In the genomic region with DNA sequence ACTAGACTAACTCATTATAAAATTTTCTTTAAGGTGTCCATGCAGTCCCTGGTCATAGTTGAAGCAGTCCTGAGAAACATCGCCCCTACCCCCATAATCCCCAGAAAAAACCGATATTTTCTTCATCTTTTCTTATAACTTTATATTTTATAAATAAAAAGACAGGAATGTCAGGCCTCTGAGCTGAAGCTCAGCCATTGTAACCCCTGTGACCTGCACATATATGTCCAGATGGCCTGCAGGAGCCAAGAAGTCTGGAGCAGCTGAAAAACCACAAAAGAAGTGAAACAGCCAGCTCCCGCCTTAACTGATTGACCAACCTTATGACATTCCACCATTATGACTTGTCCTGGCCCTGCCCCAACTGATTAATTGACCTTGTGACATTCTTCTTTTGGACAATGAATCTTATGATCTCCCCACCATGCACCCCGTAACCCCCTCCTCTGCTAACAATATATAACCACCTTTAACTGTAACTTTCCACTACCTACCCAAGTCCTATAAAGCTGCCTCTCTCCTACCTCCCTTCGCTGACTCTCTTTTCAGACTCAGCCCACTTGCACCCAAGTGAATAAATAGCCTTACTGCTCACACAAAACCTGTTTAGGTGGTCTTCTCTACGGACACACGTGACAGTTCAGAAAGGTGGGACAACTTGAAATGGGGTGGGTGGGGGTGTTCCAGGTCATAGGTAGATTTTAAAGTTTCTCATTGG, we compare ENCODE assay signal across 1 cellular context.
TF ChIP-seq lines count a peak whose summit lies in the region.

No MANE protein-coding gene starts in this region.

TF ChIP-seq in K562, 482 proteins besides CTCF, POLR2A, EP300 and RAD21 (continued from another document):
- TF ChIP-seq, protein P1, sequence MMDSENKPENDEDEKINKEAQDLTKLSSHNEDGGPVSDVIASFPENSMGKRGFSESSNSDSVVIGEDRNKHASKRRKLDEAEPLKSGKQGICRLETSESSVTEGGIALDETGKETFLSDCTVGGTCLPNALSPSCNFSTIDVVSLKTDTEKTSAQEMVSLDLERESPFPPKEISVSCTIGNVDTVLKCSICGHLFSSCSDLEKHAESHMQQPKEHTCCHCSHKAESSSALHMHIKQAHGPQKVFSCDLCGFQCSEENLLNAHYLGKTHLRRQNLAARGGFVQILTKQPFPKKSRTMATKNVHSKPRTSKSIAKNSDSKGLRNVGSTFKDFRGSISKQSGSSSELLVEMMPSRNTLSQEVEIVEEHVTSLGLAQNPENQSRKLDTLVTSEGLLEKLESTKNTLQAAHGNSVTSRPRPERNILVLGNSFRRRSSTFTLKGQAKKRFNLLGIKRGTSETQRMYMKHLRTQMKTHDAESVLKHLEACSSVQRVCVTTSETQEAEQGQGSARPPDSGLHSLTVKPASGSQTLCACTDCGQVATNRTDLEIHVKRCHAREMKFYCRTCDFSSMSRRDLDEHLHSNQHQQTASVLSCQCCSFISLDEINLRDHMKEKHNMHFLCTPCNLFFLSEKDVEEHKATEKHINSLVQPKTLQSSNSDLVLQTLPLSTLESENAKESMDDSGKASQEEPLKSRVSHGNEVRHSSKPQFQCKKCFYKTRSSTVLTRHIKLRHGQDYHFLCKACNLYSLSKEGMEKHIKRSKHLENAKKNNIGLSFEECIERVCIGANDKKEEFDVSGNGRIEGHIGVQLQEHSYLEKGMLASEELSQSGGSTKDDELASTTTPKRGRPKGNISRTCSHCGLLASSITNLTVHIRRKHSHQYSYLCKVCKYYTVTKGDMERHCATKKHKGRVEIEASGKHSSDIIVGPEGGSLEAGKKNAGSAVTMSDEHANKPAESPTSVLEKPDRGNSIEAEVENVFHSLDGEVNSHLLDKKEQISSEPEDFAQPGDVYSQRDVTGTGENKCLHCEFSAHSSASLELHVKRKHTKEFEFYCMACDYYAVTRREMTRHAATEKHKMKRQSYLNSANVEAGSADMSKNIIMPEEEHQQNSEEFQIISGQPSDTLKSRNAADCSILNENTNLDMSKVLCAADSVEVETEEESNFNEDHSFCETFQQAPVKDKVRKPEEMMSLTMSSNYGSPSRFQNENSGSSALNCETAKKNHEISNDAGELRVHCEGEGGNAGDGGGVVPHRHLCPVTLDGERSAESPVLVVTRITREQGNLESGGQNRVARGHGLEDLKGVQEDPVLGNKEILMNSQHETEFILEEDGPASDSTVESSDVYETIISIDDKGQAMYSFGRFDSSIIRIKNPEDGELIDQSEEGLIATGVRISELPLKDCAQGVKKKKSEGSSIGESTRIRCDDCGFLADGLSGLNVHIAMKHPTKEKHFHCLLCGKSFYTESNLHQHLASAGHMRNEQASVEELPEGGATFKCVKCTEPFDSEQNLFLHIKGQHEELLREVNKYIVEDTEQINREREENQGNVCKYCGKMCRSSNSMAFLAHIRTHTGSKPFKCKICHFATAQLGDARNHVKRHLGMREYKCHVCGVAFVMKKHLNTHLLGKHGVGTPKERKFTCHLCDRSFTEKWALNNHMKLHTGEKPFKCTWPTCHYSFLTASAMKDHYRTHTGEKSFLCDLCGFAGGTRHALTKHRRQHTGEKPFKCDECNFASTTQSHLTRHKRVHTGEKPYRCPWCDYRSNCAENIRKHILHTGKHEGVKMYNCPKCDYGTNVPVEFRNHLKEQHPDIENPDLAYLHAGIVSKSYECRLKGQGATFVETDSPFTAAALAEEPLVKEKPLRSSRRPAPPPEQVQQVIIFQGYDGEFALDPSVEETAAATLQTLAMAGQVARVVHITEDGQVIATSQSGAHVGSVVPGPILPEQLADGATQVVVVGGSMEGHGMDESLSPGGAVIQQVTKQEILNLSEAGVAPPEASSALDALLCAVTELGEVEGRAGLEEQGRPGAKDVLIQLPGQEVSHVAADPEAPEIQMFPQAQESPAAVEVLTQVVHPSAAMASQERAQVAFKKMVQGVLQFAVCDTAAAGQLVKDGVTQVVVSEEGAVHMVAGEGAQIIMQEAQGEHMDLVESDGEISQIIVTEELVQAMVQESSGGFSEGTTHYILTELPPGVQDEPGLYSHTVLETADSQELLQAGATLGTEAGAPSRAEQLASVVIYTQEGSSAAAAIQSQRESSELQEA (IDR thresholded peaks at IDR 0.05; ENCODE audit: low read depth): peak; percentile 51; the same call in 1 of the 2 replicates
- peak; percentile 84; the same call in 1 of the 2 replicates for TF ChIP-seq THRAP3 (IDR thresholded peaks at IDR 0.05; ENCODE audit: borderline replicate concordance)
- TF ChIP-seq ZNF584 (CRISPR knock-in tag; IDR thresholded peaks at IDR 0.05; ENCODE audit: low read depth): peak; percentile 68; the same call in 1 of the 2 replicates
- peak; percentile 57 for TF ChIP-seq NFE2 (IDR thresholded peaks at IDR 0.05; ENCODE audit: low read depth)
- peak; percentile 97 for TF ChIP-seq HEY1 (CRISPR knock-in tag; IDR thresholded peaks at IDR 0.05; ENCODE audit: borderline replicate concordance)
- peak; percentile 61 for TF ChIP-seq NCOA1 (IDR thresholded peaks at IDR 0.05; ENCODE audit: low read depth)
- peak in 1 of 2 experiments; percentile 38; a peak in 3 of 4 replicates for TF ChIP-seq FOXK2 (conservative IDR thresholded peaks at IDR 0.05 in 1 of 2, IDR thresholded peaks at IDR 0.05 in 1 of 2; ENCODE audit: low read depth in 2 of 2)
- TF ChIP-seq, protein P2, sequence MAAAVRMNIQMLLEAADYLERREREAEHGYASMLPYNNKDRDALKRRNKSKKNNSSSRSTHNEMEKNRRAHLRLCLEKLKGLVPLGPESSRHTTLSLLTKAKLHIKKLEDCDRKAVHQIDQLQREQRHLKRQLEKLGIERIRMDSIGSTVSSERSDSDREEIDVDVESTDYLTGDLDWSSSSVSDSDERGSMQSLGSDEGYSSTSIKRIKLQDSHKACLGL (CRISPR knock-in tag; IDR thresholded peaks at IDR 0.05; ENCODE audit: borderline replicate concordance, poor library complexity, severe bottlenecking): peak; percentile 68
- TF ChIP-seq ZNF165 (CRISPR knock-in tag; IDR thresholded peaks at IDR 0.05; ENCODE audit: borderline replicate concordance): peak; percentile 93
- peak; percentile 97 for TF ChIP-seq DMBX1 (CRISPR knock-in tag; IDR thresholded peaks at IDR 0.05; ENCODE audit: borderline replicate concordance)
